1 cellular context compared by ENCODE assay signal in the genomic region with DNA sequence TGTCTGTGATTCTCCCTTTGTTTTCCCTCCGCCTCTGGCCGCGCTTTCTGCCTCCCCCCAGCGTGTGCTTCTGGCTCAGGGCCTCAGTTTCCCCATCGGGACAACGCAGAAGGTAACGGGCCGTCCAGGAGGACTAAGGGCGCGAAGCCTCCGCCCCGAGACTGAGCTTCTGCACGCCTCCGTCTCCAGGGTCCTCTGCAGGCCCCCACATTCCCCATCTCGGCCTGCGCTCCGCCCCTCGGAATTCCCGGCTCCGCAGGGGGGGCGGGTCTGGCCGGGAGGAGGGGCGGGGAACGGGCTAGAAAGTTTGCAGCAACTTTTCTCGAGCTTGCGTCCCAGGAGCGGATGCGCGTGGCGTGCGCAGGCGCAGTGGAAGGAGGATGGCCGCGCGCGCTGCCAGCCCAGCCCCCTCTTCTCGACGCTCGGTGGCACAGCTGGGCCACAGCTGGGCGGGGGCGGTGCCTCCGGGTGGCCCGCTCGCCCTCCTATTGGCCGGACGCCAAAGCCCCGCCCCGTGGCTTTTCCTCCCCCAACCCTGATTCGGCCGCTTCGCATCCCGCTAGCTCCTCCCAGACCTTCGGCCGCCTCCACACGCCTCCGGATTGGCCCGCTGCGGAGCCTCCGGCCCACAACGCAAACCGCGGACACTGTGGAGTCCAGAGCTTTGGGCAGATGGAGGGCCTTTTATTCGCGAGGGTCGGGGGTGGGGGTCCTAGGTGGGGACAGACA.
TF ChIP-seq lines count a peak whose summit lies in the region.

A gene (minus strand): TSS at position 199 of the 729 bp plus-strand sequence. CDS start 408 bp downstream, outside the sequence.

TF ChIP-seq in HepG2, 621 proteins besides CTCF, POLR2A, EP300 and RAD21 (continued from another document and continues in another):
- TF ChIP-seq, protein P1, sequence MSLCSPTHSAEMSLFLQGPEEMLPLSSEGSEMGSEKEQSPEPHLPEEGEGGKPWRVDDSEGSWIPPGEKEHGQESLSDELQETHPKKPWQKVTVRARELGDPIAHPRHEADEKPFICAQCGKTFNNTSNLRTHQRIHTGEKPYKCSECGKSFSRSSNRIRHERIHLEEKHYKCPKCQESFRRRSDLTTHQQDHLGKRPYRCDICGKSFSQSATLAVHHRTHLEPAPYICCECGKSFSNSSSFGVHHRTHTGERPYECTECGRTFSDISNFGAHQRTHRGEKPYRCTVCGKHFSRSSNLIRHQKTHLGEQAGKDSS (CRISPR knock-in tag; IDR thresholded peaks at IDR 0.05; ENCODE audit: borderline replicate concordance, low read depth) = peak; percentile 17; the same call in 1 of the 2 replicates
- TF ChIP-seq GPN1 (CRISPR knock-in tag; IDR thresholded peaks at IDR 0.05; ENCODE audit: borderline replicate concordance) = 0 out of 2 replicates have a peak, but pooled peaks have one; percentile 63
- TF ChIP-seq TAF1 (CRISPR knock-in tag; IDR thresholded peaks at IDR 0.05) = peak; percentile 90
- TF ChIP-seq, protein P2, sequence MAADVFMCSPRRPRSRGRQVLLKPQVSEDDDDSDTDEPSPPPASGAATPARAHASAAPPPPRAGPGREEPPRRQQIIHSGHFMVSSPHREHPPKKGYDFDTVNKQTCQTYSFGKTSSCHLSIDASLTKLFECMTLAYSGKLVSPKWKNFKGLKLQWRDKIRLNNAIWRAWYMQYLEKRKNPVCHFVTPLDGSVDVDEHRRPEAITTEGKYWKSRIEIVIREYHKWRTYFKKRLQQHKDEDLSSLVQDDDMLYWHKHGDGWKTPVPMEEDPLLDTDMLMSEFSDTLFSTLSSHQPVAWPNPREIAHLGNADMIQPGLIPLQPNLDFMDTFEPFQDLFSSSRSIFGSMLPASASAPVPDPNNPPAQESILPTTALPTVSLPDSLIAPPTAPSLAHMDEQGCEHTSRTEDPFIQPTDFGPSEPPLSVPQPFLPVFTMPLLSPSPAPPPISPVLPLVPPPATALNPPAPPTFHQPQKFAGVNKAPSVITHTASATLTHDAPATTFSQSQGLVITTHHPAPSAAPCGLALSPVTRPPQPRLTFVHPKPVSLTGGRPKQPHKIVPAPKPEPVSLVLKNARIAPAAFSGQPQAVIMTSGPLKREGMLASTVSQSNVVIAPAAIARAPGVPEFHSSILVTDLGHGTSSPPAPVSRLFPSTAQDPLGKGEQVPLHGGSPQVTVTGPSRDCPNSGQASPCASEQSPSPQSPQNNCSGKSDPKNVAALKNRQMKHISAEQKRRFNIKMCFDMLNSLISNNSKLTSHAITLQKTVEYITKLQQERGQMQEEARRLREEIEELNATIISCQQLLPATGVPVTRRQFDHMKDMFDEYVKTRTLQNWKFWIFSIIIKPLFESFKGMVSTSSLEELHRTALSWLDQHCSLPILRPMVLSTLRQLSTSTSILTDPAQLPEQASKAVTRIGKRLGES (CRISPR knock-in tag; IDR thresholded peaks at IDR 0.05; ENCODE audit: borderline replicate concordance) = peak; percentile 64; the same call in 1 of the 2 replicates
- TF ChIP-seq, protein P3, sequence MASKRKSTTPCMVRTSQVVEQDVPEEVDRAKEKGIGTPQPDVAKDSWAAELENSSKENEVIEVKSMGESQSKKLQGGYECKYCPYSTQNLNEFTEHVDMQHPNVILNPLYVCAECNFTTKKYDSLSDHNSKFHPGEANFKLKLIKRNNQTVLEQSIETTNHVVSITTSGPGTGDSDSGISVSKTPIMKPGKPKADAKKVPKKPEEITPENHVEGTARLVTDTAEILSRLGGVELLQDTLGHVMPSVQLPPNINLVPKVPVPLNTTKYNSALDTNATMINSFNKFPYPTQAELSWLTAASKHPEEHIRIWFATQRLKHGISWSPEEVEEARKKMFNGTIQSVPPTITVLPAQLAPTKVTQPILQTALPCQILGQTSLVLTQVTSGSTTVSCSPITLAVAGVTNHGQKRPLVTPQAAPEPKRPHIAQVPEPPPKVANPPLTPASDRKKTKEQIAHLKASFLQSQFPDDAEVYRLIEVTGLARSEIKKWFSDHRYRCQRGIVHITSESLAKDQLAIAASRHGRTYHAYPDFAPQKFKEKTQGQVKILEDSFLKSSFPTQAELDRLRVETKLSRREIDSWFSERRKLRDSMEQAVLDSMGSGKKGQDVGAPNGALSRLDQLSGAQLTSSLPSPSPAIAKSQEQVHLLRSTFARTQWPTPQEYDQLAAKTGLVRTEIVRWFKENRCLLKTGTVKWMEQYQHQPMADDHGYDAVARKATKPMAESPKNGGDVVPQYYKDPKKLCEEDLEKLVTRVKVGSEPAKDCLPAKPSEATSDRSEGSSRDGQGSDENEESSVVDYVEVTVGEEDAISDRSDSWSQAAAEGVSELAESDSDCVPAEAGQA (IDR thresholded peaks at IDR 0.05; ENCODE audit: low read depth) = peak; percentile 70
- TF ChIP-seq, protein P3 (CRISPR knock-in tag; IDR thresholded peaks at IDR 0.05; ENCODE audit: borderline replicate concordance) = peak; percentile 73; the same call in 1 of the 2 replicates
- no peak for TF ChIP-seq ZNF670 (CRISPR knock-in tag; IDR thresholded peaks at IDR 0.05; ENCODE audit: borderline replicate concordance)
- TF ChIP-seq ZNF766 (CRISPR knock-in tag; IDR thresholded peaks at IDR 0.05; ENCODE audit: borderline replicate concordance) = peak; percentile 65; the same call in 1 of the 2 replicates
- peak; percentile 71 for TF ChIP-seq ZFY (CRISPR knock-in tag; IDR thresholded peaks at IDR 0.05)
- peak; percentile 48; the same call in 1 of the 2 replicates for TF ChIP-seq ZNF501 (CRISPR knock-in tag; IDR thresholded peaks at IDR 0.05)
- TF ChIP-seq, protein P4, sequence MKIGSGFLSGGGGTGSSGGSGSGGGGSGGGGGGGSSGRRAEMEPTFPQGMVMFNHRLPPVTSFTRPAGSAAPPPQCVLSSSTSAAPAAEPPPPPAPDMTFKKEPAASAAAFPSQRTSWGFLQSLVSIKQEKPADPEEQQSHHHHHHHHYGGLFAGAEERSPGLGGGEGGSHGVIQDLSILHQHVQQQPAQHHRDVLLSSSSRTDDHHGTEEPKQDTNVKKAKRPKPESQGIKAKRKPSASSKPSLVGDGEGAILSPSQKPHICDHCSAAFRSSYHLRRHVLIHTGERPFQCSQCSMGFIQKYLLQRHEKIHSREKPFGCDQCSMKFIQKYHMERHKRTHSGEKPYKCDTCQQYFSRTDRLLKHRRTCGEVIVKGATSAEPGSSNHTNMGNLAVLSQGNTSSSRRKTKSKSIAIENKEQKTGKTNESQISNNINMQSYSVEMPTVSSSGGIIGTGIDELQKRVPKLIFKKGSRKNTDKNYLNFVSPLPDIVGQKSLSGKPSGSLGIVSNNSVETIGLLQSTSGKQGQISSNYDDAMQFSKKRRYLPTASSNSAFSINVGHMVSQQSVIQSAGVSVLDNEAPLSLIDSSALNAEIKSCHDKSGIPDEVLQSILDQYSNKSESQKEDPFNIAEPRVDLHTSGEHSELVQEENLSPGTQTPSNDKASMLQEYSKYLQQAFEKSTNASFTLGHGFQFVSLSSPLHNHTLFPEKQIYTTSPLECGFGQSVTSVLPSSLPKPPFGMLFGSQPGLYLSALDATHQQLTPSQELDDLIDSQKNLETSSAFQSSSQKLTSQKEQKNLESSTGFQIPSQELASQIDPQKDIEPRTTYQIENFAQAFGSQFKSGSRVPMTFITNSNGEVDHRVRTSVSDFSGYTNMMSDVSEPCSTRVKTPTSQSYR (CRISPR knock-in tag; IDR thresholded peaks at IDR 0.05; ENCODE audit: borderline replicate concordance) = peak; percentile 91
- TF ChIP-seq HNRNPH1 (optimal IDR thresholded peaks at IDR 0.05; ENCODE audit: low read depth, low read length) = no peak
- no peak; the same call in 1 of the 2 replicates for TF ChIP-seq ZNF274 (CRISPR knock-in tag; IDR thresholded peaks at IDR 0.05)
- TF ChIP-seq ZNF234 (CRISPR knock-in tag; conservative IDR thresholded peaks at IDR 0.05) = peak; percentile 91
- TF ChIP-seq KMT2B (CRISPR knock-in tag; IDR thresholded peaks at IDR 0.05) = peak; percentile 64
- TF ChIP-seq, protein P5, sequence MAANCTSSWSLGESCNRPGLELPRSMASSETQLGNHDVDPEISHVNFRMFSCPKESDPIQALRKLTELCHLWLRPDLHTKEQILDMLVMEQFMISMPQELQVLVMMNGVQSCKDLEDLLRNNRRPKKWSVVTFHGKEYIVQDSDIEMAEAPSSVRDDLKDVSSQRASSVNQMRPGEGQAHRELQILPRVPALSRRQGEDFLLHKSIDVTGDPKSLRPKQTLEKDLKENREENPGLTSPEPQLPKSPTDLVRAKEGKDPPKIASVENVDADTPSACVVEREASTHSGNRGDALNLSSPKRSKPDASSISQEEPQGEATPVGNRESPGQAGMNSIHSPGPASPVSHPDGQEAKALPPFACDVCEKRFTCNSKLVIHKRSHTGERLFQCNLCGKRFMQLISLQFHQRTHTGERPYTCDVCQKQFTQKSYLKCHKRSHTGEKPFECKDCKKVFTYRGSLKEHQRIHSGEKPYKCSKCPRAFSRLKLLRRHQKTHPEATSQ (CRISPR knock-in tag; IDR thresholded peaks at IDR 0.05; ENCODE audit: borderline replicate concordance) = no peak
- TF ChIP-seq KDM2A (CRISPR knock-in tag; IDR thresholded peaks at IDR 0.05; ENCODE audit: borderline replicate concordance, low read depth) = peak; percentile 92
- no peak for TF ChIP-seq ZNF737 (CRISPR knock-in tag; IDR thresholded peaks at IDR 0.05; ENCODE audit: borderline replicate concordance)
- no peak; the same call in 1 of the 2 replicates for TF ChIP-seq KDM3A (CRISPR knock-in tag; IDR thresholded peaks at IDR 0.05; ENCODE audit: low read depth)
- no peak; the same call in 1 of the 2 replicates for TF ChIP-seq CENPT (CRISPR knock-in tag; IDR thresholded peaks at IDR 0.05; ENCODE audit: low read depth)
- no peak for TF ChIP-seq ZNF17 (CRISPR knock-in tag; IDR thresholded peaks at IDR 0.05)
- TF ChIP-seq ZBTB7B (CRISPR knock-in tag; IDR thresholded peaks at IDR 0.05) = peak; percentile 71; the same call in 1 of the 2 replicates
- TF ChIP-seq, protein P6, sequence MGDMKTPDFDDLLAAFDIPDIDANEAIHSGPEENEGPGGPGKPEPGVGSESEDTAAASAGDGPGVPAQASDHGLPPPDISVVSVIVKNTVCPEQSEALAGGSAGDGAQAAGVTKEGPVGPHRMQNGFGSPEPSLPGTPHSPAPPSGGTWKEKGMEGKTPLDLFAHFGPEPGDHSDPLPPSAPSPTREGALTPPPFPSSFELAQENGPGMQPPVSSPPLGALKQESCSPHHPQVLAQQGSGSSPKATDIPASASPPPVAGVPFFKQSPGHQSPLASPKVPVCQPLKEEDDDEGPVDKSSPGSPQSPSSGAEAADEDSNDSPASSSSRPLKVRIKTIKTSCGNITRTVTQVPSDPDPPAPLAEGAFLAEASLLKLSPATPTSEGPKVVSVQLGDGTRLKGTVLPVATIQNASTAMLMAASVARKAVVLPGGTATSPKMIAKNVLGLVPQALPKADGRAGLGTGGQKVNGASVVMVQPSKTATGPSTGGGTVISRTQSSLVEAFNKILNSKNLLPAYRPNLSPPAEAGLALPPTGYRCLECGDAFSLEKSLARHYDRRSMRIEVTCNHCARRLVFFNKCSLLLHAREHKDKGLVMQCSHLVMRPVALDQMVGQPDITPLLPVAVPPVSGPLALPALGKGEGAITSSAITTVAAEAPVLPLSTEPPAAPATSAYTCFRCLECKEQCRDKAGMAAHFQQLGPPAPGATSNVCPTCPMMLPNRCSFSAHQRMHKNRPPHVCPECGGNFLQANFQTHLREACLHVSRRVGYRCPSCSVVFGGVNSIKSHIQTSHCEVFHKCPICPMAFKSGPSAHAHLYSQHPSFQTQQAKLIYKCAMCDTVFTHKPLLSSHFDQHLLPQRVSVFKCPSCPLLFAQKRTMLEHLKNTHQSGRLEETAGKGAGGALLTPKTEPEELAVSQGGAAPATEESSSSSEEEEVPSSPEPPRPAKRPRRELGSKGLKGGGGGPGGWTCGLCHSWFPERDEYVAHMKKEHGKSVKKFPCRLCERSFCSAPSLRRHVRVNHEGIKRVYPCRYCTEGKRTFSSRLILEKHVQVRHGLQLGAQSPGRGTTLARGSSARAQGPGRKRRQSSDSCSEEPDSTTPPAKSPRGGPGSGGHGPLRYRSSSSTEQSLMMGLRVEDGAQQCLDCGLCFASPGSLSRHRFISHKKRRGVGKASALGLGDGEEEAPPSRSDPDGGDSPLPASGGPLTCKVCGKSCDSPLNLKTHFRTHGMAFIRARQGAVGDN (CRISPR knock-in tag; IDR thresholded peaks at IDR 0.05) = peak; percentile 89
- peak; percentile 35; the same call in 1 of the 2 replicates for TF ChIP-seq ZNF350 (CRISPR knock-in tag; IDR thresholded peaks at IDR 0.05; ENCODE audit: borderline replicate concordance, low read depth)
- no peak; the same call in 1 of the 2 replicates for TF ChIP-seq SATB2 (CRISPR knock-in tag; IDR thresholded peaks at IDR 0.05)
- no peak for TF ChIP-seq SRF (IDR thresholded peaks at IDR 0.05; ENCODE audit: low read depth, low read length)
- TF ChIP-seq ATM (IDR thresholded peaks at IDR 0.05; ENCODE audit: borderline replicate concordance) = no peak
- TF ChIP-seq ZBTB1 (CRISPR knock-in tag; IDR thresholded peaks at IDR 0.05; ENCODE audit: borderline replicate concordance) = no peak
- TF ChIP-seq, protein P7, sequence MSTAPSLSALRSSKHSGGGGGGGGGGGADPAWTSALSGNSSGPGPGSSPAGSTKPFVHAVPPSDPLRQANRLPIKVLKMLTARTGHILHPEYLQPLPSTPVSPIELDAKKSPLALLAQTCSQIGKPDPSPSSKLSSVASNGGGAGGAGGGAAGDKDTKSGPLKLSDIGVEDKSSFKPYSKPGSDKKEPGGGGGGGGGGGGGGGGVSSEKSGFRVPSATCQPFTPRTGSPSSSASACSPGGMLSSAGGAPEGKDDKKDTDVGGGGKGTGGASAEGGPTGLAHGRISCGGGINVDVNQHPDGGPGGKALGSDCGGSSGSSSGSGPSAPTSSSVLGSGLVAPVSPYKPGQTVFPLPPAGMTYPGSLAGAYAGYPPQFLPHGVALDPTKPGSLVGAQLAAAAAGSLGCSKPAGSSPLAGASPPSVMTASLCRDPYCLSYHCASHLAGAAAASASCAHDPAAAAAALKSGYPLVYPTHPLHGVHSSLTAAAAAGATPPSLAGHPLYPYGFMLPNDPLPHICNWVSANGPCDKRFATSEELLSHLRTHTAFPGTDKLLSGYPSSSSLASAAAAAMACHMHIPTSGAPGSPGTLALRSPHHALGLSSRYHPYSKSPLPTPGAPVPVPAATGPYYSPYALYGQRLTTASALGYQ (CRISPR knock-in tag; IDR thresholded peaks at IDR 0.05) = peak; percentile 64
- TF ChIP-seq CREM (IDR thresholded peaks at IDR 0.05) = no peak
- no peak for TF ChIP-seq CREM (CRISPR knock-in tag; IDR thresholded peaks at IDR 0.05)
- TF ChIP-seq ZNF430 (CRISPR knock-in tag; IDR thresholded peaks at IDR 0.05) = no peak; the same call in 1 of the 2 replicates
- TF ChIP-seq SMC3 (IDR thresholded peaks at IDR 0.05; ENCODE audit: low read length) = no peak
- TF ChIP-seq MXD4 (CRISPR knock-in tag; IDR thresholded peaks at IDR 0.05) = no peak
- no peak for TF ChIP-seq FOXC1 (CRISPR knock-in tag; IDR thresholded peaks at IDR 0.05; ENCODE audit: borderline replicate concordance)
